Comparison of ENCODE assay signal across 19 cellular contexts in genomic region chr6:168190646-168191443, GRCh38.
DNase-seq lines count a peak whose midpoint lies in the region; ATAC-seq, FAIRE-seq and TF ChIP-seq lines count a peak whose summit lies in the region.
"Had no signal": no experiment of that assay in that cellular context is flagged by ENCODE, and none has a peak within 500 bp of the region (broad histone marks: within the 10 kb centered on the region; RNA-seq: fewer than 3 reads in every experiment).

No MANE protein-coding gene starts in this region.

- H3K27me3 Mint-ChIP-seq in type B pancreatic cell, result peaks cover 15% of the 10 kb centered on the region

- H3F3A ChIP-seq in smooth muscle cell (ENCODE audit: low read depth), result no peaks in the 10 kb centered on the region

- peaks cover 23% of the 10 kb centered on the region for H3K4me1 Mint-ChIP-seq in type B pancreatic cell (ENCODE audit: unreplicated experiment)

- no peak for TF ChIP-seq EP300 in transverse colon (IDR thresholded peaks at IDR 0.05; ENCODE audit: low read depth)

- H3K27me3 ChIP-seq in bronchial epithelial cell (ENCODE audit: control insufficient read depth, insufficient read depth, low read length), result no peaks in the 10 kb centered on the region
- peaks cover 9% of the 10 kb centered on the region for H3K27me3 ChIP-seq in smooth muscle cell (ENCODE audit: low read depth)
- H3K27me3 ChIP-seq in transverse colon, result no peaks in the 10 kb centered on the region

- H3K9me3 ChIP-seq in smooth muscle cell (replicated peaks; ENCODE audit: low read depth) (no peaks in the 10 kb centered on the region), transverse colon (no peaks in the 10 kb centered on the region)
- H3K9me3 ChIP-seq: HAP-1 had no signal

- H3K79me2 ChIP-seq in smooth muscle cell (ENCODE audit: low read depth), result no peaks in the 10 kb centered on the region

- no peak overlapping the region for H3K9ac ChIP-seq in smooth muscle cell (ENCODE audit: low read depth)

- ATAC-seq in Right ventricle myocardium inferior (no peak), left ventricle myocardium superior (no peak), HG03565 (IDR thresholded peaks at IDR 0.05; ENCODE audit: unreplicated experiment) (no peak)
- ATAC-seq: GM12878, Panc1 had no signal

- peaks cover 10% of the 10 kb centered on the region for H3K9me3 Mint-ChIP-seq in type B pancreatic cell

- TF ChIP-seq CTCF in bronchial epithelial cell (IDR thresholded peaks at IDR 0.05; ENCODE audit: insufficient read depth, low read length, severe bottlenecking) (no peak), type B pancreatic cell (conservative IDR thresholded peaks at IDR 0.05) (no peak), smooth muscle cell (IDR thresholded peaks at IDR 0.05; ENCODE audit: borderline replicate concordance, insufficient read depth, poor library complexity, severe bottlenecking) (no peak), transverse colon (IDR thresholded peaks at IDR 0.05) (no peak)

- peak overlapping the region; percentile 56 for H3K27ac Mint-ChIP-seq in type B pancreatic cell

- intact Hi-C loops in Right ventricle myocardium inferior (cut with DNase I), result no loop called here
- intact Hi-C loops in left ventricle myocardium superior (cut with micrococcal nuclease), result no loop called here
- intact Hi-C loops in transverse colon (cut with DNase I; ENCODE audit: low total_unique reads), result no loop called here

- H3K4me1 ChIP-seq in smooth muscle cell (ENCODE audit: low read depth), result no peaks in the 10 kb centered on the region
- peaks cover 0 to 14% (median 8%) of the 10 kb centered on the region in 4 donors for H3K4me1 ChIP-seq in transverse colon
- H3K4me1 ChIP-seq: HAP-1 had no signal

- H3K36me3 ChIP-seq in bronchial epithelial cell (ENCODE audit: control insufficient read depth, insufficient read depth, low read length), result no peaks in the 10 kb centered on the region
- no peaks in the 10 kb centered on the region for H3K36me3 ChIP-seq in smooth muscle cell (ENCODE audit: low read depth)
- H3K36me3 ChIP-seq in transverse colon, result no peaks in the 10 kb centered on the region
- H3K36me3 ChIP-seq: HAP-1 had no signal

- H2AFZ ChIP-seq in smooth muscle cell (ENCODE audit: low read depth), result no peak overlapping the region

- H3K4me3 Mint-ChIP-seq in type B pancreatic cell, result no peak overlapping the region

- no peaks in the 10 kb centered on the region for H3K36me3 Mint-ChIP-seq in type B pancreatic cell

- H3K27ac ChIP-seq in smooth muscle cell (ENCODE audit: low read depth), result no peak overlapping the region
- H3K27ac ChIP-seq in transverse colon, result no peak overlapping the region

- WGBS in smooth muscle cell (ENCODE audit: low lambda C conversion rate), result 93% methylated on average over 22 of the region's 22 CpGs
- WGBS in transverse colon (ENCODE audit: low coverage in 1 of 2), 2 donors, result 86 to 87% methylated on average over 2 to 21 of the region's 22 CpGs

- no peaks in the 10 kb centered on the region for H4K20me1 ChIP-seq in smooth muscle cell (ENCODE audit: low read depth)

- TF ChIP-seq POLR2A in transverse colon (IDR thresholded peaks at IDR 0.05), result no peak

- DNase-seq in Right ventricle myocardium inferior (ENCODE audit: missing footprints), result peak; percentile 61
- no peak for DNase-seq in left ventricle myocardium superior
- no peak for DNase-seq in bronchial epithelial cell (ENCODE audit: low read depth)
- DNase-seq in mesenteric fat pad (ENCODE audit: low spot score), result peak; percentile 49
- DNase-seq in type B pancreatic cell (ENCODE audit: extremely low spot score, unreplicated experiment), result peak; percentile 62
- DNase-seq in smooth muscle cell (lab: John Stamatoyannopoulos, UW; ENCODE audit: unreplicated experiment), result no peak
- no peak for DNase-seq in transverse colon
- DNase-seq: C1 segment of cervical spinal cord, GDM1, NCI-H1105 treated with DMSO at 0.1 percent for 48 hours, NCI-H187, NCI-H226, NCI-H524 treated with DMSO at 0.1 percent for 48 hours, SHP77 had no signal

- in situ Hi-C loops in transverse colon (cut with MboI; ENCODE audit: low pct_ligation_motif_present in 1 of 4, low pct_unique_long_range_greater_than_20kb in 1 of 4, low sequenced_read_pairs in 3 of 4), result no loop called here

- H3K4me3 ChIP-seq in bronchial epithelial cell (ENCODE audit: low read depth, low read length) (no peak overlapping the region), smooth muscle cell (no peak overlapping the region), transverse colon (no peak overlapping the region)
- H3K4me3 ChIP-seq: GM12878, HAP-1 had no signal

- H3K4me2 ChIP-seq in smooth muscle cell, result no peak overlapping the region

- peak; percentile 7 for FAIRE-seq in bronchial epithelial cell (lab: Jason Lieb, UNC)
- FAIRE-seq: GM12878, GM18507 had no signal

Comparison
In these comparisons a context has a peak if more than half of its experiments do, and no peak if none do; other contexts are left out.
1. DNase-seq: peak in Right ventricle myocardium inferior (single experiment), mesenteric fat pad (single experiment) and type B pancreatic cell (single experiment); none in left ventricle myocardium superior (single experiment), bronchial epithelial cell (single experiment), smooth muscle cell (single experiment) and transverse colon (single experiment).